In the genomic region with DNA sequence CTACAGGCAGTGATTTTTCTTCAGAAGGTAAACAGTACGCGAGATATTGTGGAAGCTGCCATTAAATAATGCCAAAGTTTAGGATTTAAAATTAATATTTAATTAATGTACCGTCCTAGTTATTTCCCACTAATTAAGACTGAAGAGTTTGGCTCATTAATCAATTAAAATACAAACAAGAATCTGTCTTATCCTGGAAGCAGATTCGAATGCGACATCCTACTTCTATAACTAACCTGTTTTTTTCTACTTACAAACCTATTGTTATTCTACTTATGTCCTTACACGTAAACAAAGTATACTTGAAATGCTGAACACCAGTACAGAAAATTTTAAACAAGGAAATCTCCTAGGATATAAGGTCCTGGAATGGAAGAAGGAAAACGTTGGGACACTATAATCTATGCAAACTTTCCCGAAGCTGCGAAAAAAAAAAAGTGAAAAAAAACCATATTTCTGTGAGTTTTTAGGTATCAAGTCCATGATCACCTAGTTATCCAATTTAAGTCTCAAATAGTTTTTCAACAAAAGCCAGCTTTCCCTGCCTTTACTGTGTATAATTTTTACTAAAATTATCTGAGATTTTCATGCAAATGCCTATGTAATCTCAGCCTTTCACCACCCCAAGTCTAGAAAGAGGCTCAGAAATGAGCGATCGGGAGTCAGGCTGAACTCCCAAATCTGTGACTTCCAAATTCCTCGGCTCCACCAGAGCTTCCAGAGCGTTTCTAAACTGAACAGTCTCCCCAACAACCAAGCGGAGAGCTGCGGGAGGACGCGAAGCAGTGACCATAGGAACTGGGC, we compare ENCODE assay signal across 8 cellular contexts. TPM values are rescaled to one million over a fixed set of nuclear protein-coding genes. Genes with fewer than 3 reads are reported as not detected.
DNase-seq lines count a peak whose midpoint lies in the region; ATAC-seq and TF ChIP-seq lines count a peak whose summit lies in the region.

No MANE protein-coding gene starts in this region.

- H3K27me3 ChIP-seq in DND-41 (ENCODE audit: insufficient read depth, low read length, poor library complexity) (peaks cover 13% of the 10 kb centered on the region), PC-3 (ENCODE audit: low read length) (no peaks in the 10 kb centered on the region), esophagus (ENCODE audit: control insufficient read depth in 1 of 2, insufficient read depth in 2 of 2, low read length in 2 of 2) (no peaks in the 10 kb centered on the region), ovary (no peaks in the 10 kb centered on the region)

- H3K9ac ChIP-seq in DND-41 (ENCODE audit: low read depth, low read length) (peak overlapping the region; percentile 64), PC-3 (ENCODE audit: low read length) (peak overlapping the region; percentile 71)

- intact Hi-C loops in PC-3 (cut with micrococcal nuclease) (loop anchor here (2.0 kb wide), 1 partner anchor 15 kb away; the partner anchor contains the start of genes LIPT1 and TSGA10), ovary (cut with DNase I) (no loop called here)

- H3K79me2 ChIP-seq in DND-41 (ENCODE audit: insufficient read depth, low read length) (no peaks in the 10 kb centered on the region), PC-3 (ENCODE audit: low read length) (peaks cover 26% of the 10 kb centered on the region)

- BruUV-seq in PC-3 (replicated peaks; lab: Mats Ljungman, UMichigan): TSS peak; percentile 34

- TF ChIP-seq CTCF in DND-41 (IDR thresholded peaks at IDR 0.05; ENCODE audit: borderline replicate concordance, extremely low read depth, low read length, poor library complexity, severe bottlenecking) (no peak), PC-3 (conservative IDR thresholded peaks at IDR 0.05; ENCODE audit: low read depth, low read length) (no peak), ovary (IDR thresholded peaks at IDR 0.05) (no peak)

- H2AFZ ChIP-seq in DND-41 (ENCODE audit: low read depth, low read length) (peak overlapping the region; percentile 98), PC-3 (ENCODE audit: low read length) (peak overlapping the region; percentile 95)

- H3K4me2 ChIP-seq in DND-41 (ENCODE audit: insufficient read depth, low read length) (peak overlapping the region; percentile 99), PC-3 (ENCODE audit: low read length) (peak overlapping the region; percentile 98)

- no peak for TF ChIP-seq POLR2A in ovary (IDR thresholded peaks at IDR 0.05)

- WGBS in esophagus, 2 donors: 13 to 19% methylated on average over 17 of the region's 17 CpGs
- 16 to 23% (median 19%) methylated on average over 17 of the region's 17 CpGs for WGBS in ovary, 3 donors

- CTCF ChIA-PET in PC-3 (lab: Charles Lee): no interaction called here

- TF ChIP-seq EP300 in ovary (IDR thresholded peaks at IDR 0.05): no peak

- H4K20me1 ChIP-seq in DND-41 (ENCODE audit: insufficient read depth, low read length) (no peaks in the 10 kb centered on the region), PC-3 (ENCODE audit: low read length) (no peaks in the 10 kb centered on the region)

- H3K4me3 ChIP-seq in DND-41 (ENCODE audit: low read depth in 1 of 2, low read length in 2 of 2) (peak overlapping the region; percentile 62 to 89), PC-3 (ENCODE audit: low read length) (peak overlapping the region; percentile 88), esophagus (ENCODE audit: low read depth in 1 of 2, low read length in 2 of 2) (peak overlapping the region; percentile 62 to 96), ovary (peak overlapping the region; percentile 78)

- DNase-seq in DND-41 (no peak), PC-3 (peak; percentile 37), ovary (no peak), SW 1271 (lab: John Stamatoyannopoulos, UW) (no peak), NCI-H748 (lab: John Stamatoyannopoulos, UW; ENCODE audit: unreplicated experiment) (no peak)
- DNase-seq in activated effector memory CD4-positive, alpha-beta T cell treated with anti-CD3 and anti-CD28 coated beads, Interleukin-2, amount 50 U/mL, for 16 hours: no peak
- no peak for DNase-seq in stimulated activated CD8-positive, alpha-beta memory T cell treated with anti-CD3 and anti-CD28 coated beads, Interleukin-4, amount 100 ng/mL, for 48 hours

- no peaks in the 10 kb centered on the region for H3F3A ChIP-seq in PC-3 (ENCODE audit: low read length, unreplicated experiment)

- no peak overlapping the region for H3K27ac ChIP-seq in DND-41 (ENCODE audit: low read length)
- no peak overlapping the region for H3K27ac ChIP-seq in PC-3 (ENCODE audit: low read length)
- H3K27ac ChIP-seq in esophagus (ENCODE audit: low read depth in 2 of 2, low read length in 1 of 2): peak overlapping the region; percentile 88 to 92
- peak overlapping the region; percentile 69 to 86 for H3K27ac ChIP-seq in ovary

- no peak for ATAC-seq in DND-41 (ENCODE audit: insufficient read depth, low read depth)
- ATAC-seq in PC-3: no peak

- H3K9me3 ChIP-seq in DND-41 (ENCODE audit: insufficient read depth, low read length, severe bottlenecking): no peaks in the 10 kb centered on the region
- no peaks in the 10 kb centered on the region for H3K9me3 ChIP-seq in PC-3 (ENCODE audit: low read length)
- no peaks in the 10 kb centered on the region for H3K9me3 ChIP-seq in esophagus (ENCODE audit: control insufficient read depth in 2 of 2, insufficient read depth in 1 of 2, low read depth in 1 of 2, low read length in 1 of 2)
- no peaks in the 10 kb centered on the region for H3K9me3 ChIP-seq in ovary

- POLR2A ChIA-PET in PC-3 (lab: Charles Lee; ENCODE audit: unreplicated experiment): interaction anchor here (0.7 to 1.1 kb wide), 3 partner anchors 15 to 1423 kb away, joined by 3 read pairs; partner anchors contain the start of genes LIPT1, PDCL3 and TSGA10

- H3K36me3 ChIP-seq in DND-41 (ENCODE audit: insufficient read depth, low read length) (no peaks in the 10 kb centered on the region), PC-3 (ENCODE audit: low read depth, low read length) (no peaks in the 10 kb centered on the region), esophagus (ENCODE audit: control insufficient read depth in 2 of 2, insufficient read depth in 2 of 2, low read length in 1 of 2) (no peaks in the 10 kb centered on the region), ovary (no peaks in the 10 kb centered on the region)

- no peaks in the 10 kb centered on the region for H3K9me2 ChIP-seq in PC-3 (replicated peaks; ENCODE audit: low read length)

- H3K4me1 ChIP-seq in DND-41 (ENCODE audit: insufficient read depth, low read length) (peaks cover 25% of the 10 kb centered on the region), PC-3 (ENCODE audit: insufficient read depth, low read length) (peaks cover 20% of the 10 kb centered on the region), esophagus (ENCODE audit: control insufficient read depth in 2 of 2, insufficient read depth in 2 of 2, low read length in 1 of 2) (no peaks in the 10 kb centered on the region), ovary (ENCODE audit: insufficient read depth) (no peaks in the 10 kb centered on the region)

RNA-seq across cellular contexts. Expression of gene C2orf15, which starts 1.2 kb away (rescaled TPM):
- total RNA-seq in PC-3 (2014; rRNA removed): 3.3 and 4.4 TPM in 2 replicates
- polyA plus RNA-seq in esophagus: 1 to 10 TPM in 1 of 2 donors, under 1 TPM in 1; 0.63 to 1.1 TPM
- 1 to 10 TPM in 2 of 7 donors, under 1 TPM in 5; 0.24 to 3.0 (median 0.86) TPM for total RNA-seq in ovary
- polyA plus RNA-seq in ovary: under 1 TPM; 0.68 to 0.78 TPM

RNA-seq across cellular contexts. Expression of gene TSGA10, which starts 14.5 kb away (rescaled TPM):
- 3.6 and 8.9 TPM in 2 replicates for total RNA-seq in PC-3 (2014; rRNA removed)
- 1 to 10 TPM; 1.7 to 3.2 TPM for polyA plus RNA-seq in esophagus
- 10 to 100 TPM in 2 of 7 donors, 1 to 10 TPM in 5; 7.0 to 35.5 (median 8.7) TPM for total RNA-seq in ovary
- polyA plus RNA-seq in ovary: 1 to 10 TPM; 1.8 to 3.1 TPM

RNA-seq across cellular contexts. Expression of gene LIPT1, which starts 14.5 kb away (rescaled TPM):
- total RNA-seq in PC-3 (2014; rRNA removed) (6.7 and 8.7 TPM in 2 replicates), ovary (10 to 100 TPM in 3 of 7 donors, 1 to 10 TPM in 4; 6.2 to 12.3 (median 9.7) TPM)
- polyA plus RNA-seq in esophagus (1 to 10 TPM; 4.6 to 7.0 TPM), ovary (10 to 100 TPM; 13.4 to 14.6 TPM)

RNA-seq across cellular contexts. Expression of gene MITD1, which starts 40.6 kb away (rescaled TPM):
- total RNA-seq in PC-3 (2014; rRNA removed): 16.7 and 19.6 TPM in 2 replicates
- 10 to 100 TPM; 25.0 to 40.0 TPM for polyA plus RNA-seq in esophagus
- total RNA-seq in ovary: 10 to 100 TPM; 16.0 to 26.1 (median 20.1) TPM
- 10 to 100 TPM; 26.8 to 31.6 TPM for polyA plus RNA-seq in ovary

RNA-seq across cellular contexts. Expression of gene MRPL30, which starts 40.7 kb away (rescaled TPM):
- 39.7 and 42.8 TPM in 2 replicates for total RNA-seq in PC-3 (2014; rRNA removed)
- 10 to 100 TPM; 20.4 to 21.8 TPM for polyA plus RNA-seq in esophagus
- total RNA-seq in ovary: 10 to 100 TPM; 18.7 to 29.0 (median 21.8) TPM
- polyA plus RNA-seq in ovary: 10 to 100 TPM; 18.8 to 43.8 TPM

Comparison
In these comparisons a context has a peak if more than half of its experiments do, and no peak if none do; other contexts are left out.
1. H3K27ac ChIP-seq: peak in esophagus (2 of 2) and ovary (2 of 2); none in DND-41 (single experiment) and PC-3 (single experiment).
2. Peak in every context shown above with its lines, with median percentiles within 50 percentile points of each other: H3K4me3 ChIP-seq.